In the genomic region with DNA sequence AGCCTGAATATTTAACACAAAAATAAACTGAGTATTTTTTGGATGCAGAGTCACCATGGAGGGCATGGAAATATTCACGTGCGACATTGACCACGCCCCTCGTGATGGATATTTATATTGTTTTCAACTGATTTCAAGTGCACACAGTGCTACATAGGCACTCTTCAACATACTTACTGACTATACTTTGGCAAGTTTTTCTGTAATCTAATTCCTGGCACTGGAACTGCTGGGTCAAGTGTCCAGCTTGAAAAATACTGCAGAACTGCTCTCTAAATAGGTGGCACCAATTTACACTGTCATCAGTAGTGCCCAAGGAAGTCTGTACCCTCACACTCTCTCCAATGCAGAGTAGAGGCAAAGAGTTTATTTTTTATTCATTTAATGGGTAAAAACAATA, we compare ENCODE assay signal across 17 cellular contexts.
DNase-seq lines count a peak whose midpoint lies in the region; ATAC-seq and TF ChIP-seq lines count a peak whose summit lies in the region.
"Had no signal": no experiment of that assay in that cellular context is flagged by ENCODE, and none has a peak within 500 bp of the region (broad histone marks: within the 10 kb centered on the region; RNA-seq: fewer than 3 reads in every experiment).

No MANE protein-coding gene starts in this region.

- no peaks in the 10 kb centered on the region for H3K9me3 ChIP-seq in left ventricle myocardium inferior (replicated peaks)
- H3K9me3 ChIP-seq in left lung: no peaks in the 10 kb centered on the region
- no peaks in the 10 kb centered on the region for H3K9me3 ChIP-seq in lung (ENCODE audit: control insufficient read depth in 2 of 2, insufficient read depth in 1 of 2, low read length in 1 of 2)
- H3K9me3 ChIP-seq in osteoblast (ENCODE audit: low read depth, low read length): no peaks in the 10 kb centered on the region
- H3K9me3 ChIP-seq: A549; BLaER1 treated with 17β-estradiol and CSF1 and Interleukin-3, amounts not matched to agents 10 nM and 100 nM; Caco-2 had no signal

- WGBS in lung, 2 donors: 76 to 93% methylated on average over 4 of the region's 4 CpGs

- TF ChIP-seq CTCF in left ventricle myocardium inferior (IDR thresholded peaks at IDR 0.05; ENCODE audit: borderline replicate concordance): no peak
- no peak for TF ChIP-seq CTCF in left lung (IDR thresholded peaks at IDR 0.05)
- no peak for TF ChIP-seq CTCF in lung (IDR thresholded peaks at IDR 0.05; ENCODE audit: control extremely low read depth, extremely low read depth)
- no peak for TF ChIP-seq CTCF in osteoblast (IDR thresholded peaks at IDR 0.05; ENCODE audit: extremely low read depth, low read depth, low read length)

- peaks cover 45% of the 10 kb centered on the region for H3K4me1 ChIP-seq in left ventricle myocardium inferior
- no peaks in the 10 kb centered on the region for H3K4me1 ChIP-seq in left lung
- peaks cover 0 to 14% of the 10 kb centered on the region in 2 donors for H3K4me1 ChIP-seq in lung (ENCODE audit: control insufficient read depth in 2 of 2, insufficient read depth in 2 of 2, low read length in 2 of 2)
- peaks cover 9% of the 10 kb centered on the region for H3K4me1 ChIP-seq in osteoblast (ENCODE audit: insufficient read depth, low read length)

- H3K79me2 ChIP-seq in osteoblast (ENCODE audit: insufficient read depth, low read length): no peaks in the 10 kb centered on the region

- H3K27ac ChIP-seq in left ventricle myocardium inferior (replicated peaks) (no peak overlapping the region), left lung (no peak overlapping the region), lung (ENCODE audit: low read depth in 1 of 2, low read length in 1 of 2) (no peak overlapping the region), osteoblast (ENCODE audit: low read depth, low read length) (no peak overlapping the region)
- H3K27ac ChIP-seq: 22Rv1; A549; BLaER1 treated with 17β-estradiol and CSF1 and Interleukin-3, amounts not matched to agents 10 nM and 100 nM; C4-2B had no signal

- H3K4me3 ChIP-seq in left ventricle myocardium inferior (no peak overlapping the region), left lung (no peak overlapping the region), lung (no peak overlapping the region), osteoblast (ENCODE audit: insufficient read depth, low read length) (no peak overlapping the region)
- H3K4me3 ChIP-seq: A549; BLaER1 treated with 17β-estradiol and CSF1 and Interleukin-3, amounts not matched to agents 10 nM and 100 nM had no signal

- H3K36me3 ChIP-seq in left ventricle myocardium inferior: no peaks in the 10 kb centered on the region
- no peaks in the 10 kb centered on the region for H3K36me3 ChIP-seq in left lung
- H3K36me3 ChIP-seq in lung (ENCODE audit: control insufficient read depth in 2 of 2, insufficient read depth in 2 of 2, low read length in 2 of 2): no peaks in the 10 kb centered on the region
- H3K36me3 ChIP-seq in osteoblast (ENCODE audit: insufficient read depth, low read length): no peaks in the 10 kb centered on the region
- H3K36me3 ChIP-seq: BLaER1 treated with 17β-estradiol and CSF1 and Interleukin-3, amounts not matched to agents 10 nM and 100 nM had no signal

- no peak for DNase-seq in Right ventricle myocardium superior
- DNase-seq in left ventricle myocardium inferior: no peak
- DNase-seq in left lung: no peak
- peak; percentile 33 for DNase-seq in lung (ENCODE audit: low spot score)
- DNase-seq in amygdala (lab: John Stamatoyannopoulos, UW): no peak
- DNase-seq in osteoblast (ENCODE audit: insufficient read length, low spot score, missing footprints): no peak
- DNase-seq: AML-193; Caco-2; Calu3; CD4-positive, alpha-beta T cell; CD8-positive, alpha-beta T cell; DMS79 treated with DMSO at 0.1 percent for 48 hours; GF-D8 had no signal

- ATAC-seq in Right ventricle myocardium superior (ENCODE audit: poor library complexity) (peak; percentile 20), left lung (peak; percentile 82), lung (ENCODE audit: insufficient read depth, low FRiP score) (no peak)
- ATAC-seq: A549; CD8-positive, alpha-beta T cell had no signal

- intact Hi-C loops in Right ventricle myocardium superior (cut with DNase I): no loop called here
- intact Hi-C loops in left ventricle myocardium inferior (cut with micrococcal nuclease): no loop called here
- intact Hi-C loops in left lung (cut with DNase I): no loop called here

- no peaks in the 10 kb centered on the region for H4K20me1 ChIP-seq in osteoblast (ENCODE audit: insufficient read depth, low read length)
- H4K20me1 ChIP-seq: BLaER1 treated with 17β-estradiol and CSF1 and Interleukin-3, amounts not matched to agents 10 nM and 100 nM had no signal

- H3K4me2 ChIP-seq in osteoblast (ENCODE audit: insufficient read depth, low read length): no peak overlapping the region
- H3K4me2 ChIP-seq: A549; BLaER1 treated with 17β-estradiol and CSF1 and Interleukin-3, amounts not matched to agents 10 nM and 100 nM had no signal

- H3K27me3 ChIP-seq in left ventricle myocardium inferior (ENCODE audit: low read depth) (no peaks in the 10 kb centered on the region), left lung (no peaks in the 10 kb centered on the region), lung (ENCODE audit: control insufficient read depth, insufficient read depth) (no peaks in the 10 kb centered on the region), osteoblast (ENCODE audit: insufficient read depth, low read length) (no peaks in the 10 kb centered on the region)
- H3K27me3 ChIP-seq: BLaER1 treated with 17β-estradiol and CSF1 and Interleukin-3, amounts not matched to agents 10 nM and 100 nM had no signal

- no peak overlapping the region for H2AFZ ChIP-seq in osteoblast (ENCODE audit: low read length)
